Comparison of ENCODE assay signal across 29 cellular contexts in genomic region chr10:131107970-131108369, GRCh38.
"Had no signal": no experiment of that assay in that cellular context is flagged by ENCODE, and none has a peak within 500 bp of the region (broad histone marks: within the 10 kb centered on the region; RNA-seq: fewer than 3 reads in every experiment).

No MANE protein-coding gene starts in this region.

- H3K27me3 ChIP-seq: ascending aorta, cardiac muscle cell, colonic mucosa, foreskin keratinocyte had no signal

- H3K4me1 ChIP-seq: ascending aorta, breast epithelium, colonic mucosa, esophagus muscularis mucosa, foreskin keratinocyte, gastrocnemius medialis had no signal

- ATAC-seq: activated CD4-positive, alpha-beta T cell treated with anti-CD3 and anti-CD28 coated beads for 36 hours; activated CD8-positive, alpha-beta memory T cell treated with anti-CD3 and anti-CD28 coated beads, Interleukin-2, amount 10 ng/mL, durations not matched to agents 7 days and 5 days; activated CD8-positive, alpha-beta T cell treated with anti-CD3 and anti-CD28 coated beads, Interleukin-2, amount 10 ng/mL, durations not matched to agents 7 days and 5 days; activated naive CD4-positive, alpha-beta T cell treated with anti-CD3 and anti-CD28 coated beads, Interleukin-2, amount 50 U/mL, for 72 hours; foreskin keratinocyte; gastrocnemius medialis had no signal

- H3K4me3 ChIP-seq: ascending aorta, breast epithelium, cardiac muscle cell, colonic mucosa, dorsolateral prefrontal cortex, esophagus muscularis mucosa, gastrocnemius medialis had no signal

- H3K9me3 ChIP-seq: colonic mucosa, gastrocnemius medialis had no signal

- H3K27ac ChIP-seq: ascending aorta, breast epithelium, cardiac muscle cell, colonic mucosa, dorsolateral prefrontal cortex, esophagus muscularis mucosa, foreskin keratinocyte, gastrocnemius medialis had no signal

- H3K36me3 ChIP-seq: ascending aorta, breast epithelium, cardiac muscle cell, colonic mucosa, esophagus muscularis mucosa, gastrocnemius medialis had no signal

- DNase-seq: activated CD4-positive, alpha-beta memory T cell treated with anti-CD3 and anti-CD28 coated beads for 36 hours; activated CD4-positive, alpha-beta T cell treated with anti-CD3 and anti-CD28 coated beads for 36 hours; activated CD4-positive, alpha-beta T cell treated with anti-CD3 and anti-CD28 coated beads, Interleukin-2, amount 10 ng/mL, durations not matched to agents 24 days and 14 days; activated CD4-positive, CD25-positive, alpha-beta regulatory T cell; activated CD4-positive, CD25-positive, alpha-beta regulatory T cell treated with anti-CD3 and anti-CD28 coated beads, Interleukin-2, amount 50 U/mL, for 72 hours; activated CD8-positive, alpha-beta memory T cell treated with anti-CD3 and anti-CD28 coated beads, Interleukin-2, amount 10 ng/mL, durations not matched to agents 7 days and 5 days; activated CD8-positive, alpha-beta memory T cell treated with anti-CD3 and anti-CD28 coated beads, Interleukin-2, amount 50 U/mL, for 4 hours; activated CD8-positive, alpha-beta T cell treated with anti-CD3 and anti-CD28 coated beads, Interleukin-2, amount 10 ng/mL, durations not matched to agents 7 days and 5 days; activated gamma-delta T cell; activated naive CD4-positive, alpha-beta T cell; activated naive CD4-positive, alpha-beta T cell treated with anti-CD3 and anti-CD28 coated beads, Interleukin-2, amount 10 ng/mL, durations not matched to agents 7 days and 5 days; activated naive CD8-positive, alpha-beta T cell treated with anti-CD3 and anti-CD28 coated beads, Interleukin-2, amount 10 ng/mL, durations not matched to agents 7 days and 5 days; activated T-cell treated with anti-CD3 and anti-CD28 coated beads, Interleukin-2, amount 50 U/mL, for 1 hour; activated T-cell treated with anti-CD3 and anti-CD28 coated beads, Interleukin-2, amount 50 U/mL, for 48 hours; central memory CD4-positive, alpha-beta T cell; cerebellar nuclear complex; colonic mucosa; dorsolateral prefrontal cortex; effector memory CD4-positive, alpha-beta T cell; endodermal cell; foreskin keratinocyte; gastrocnemius medialis; glutamatergic neuron; T-helper 2 cell had no signal
